In the genomic region with DNA sequence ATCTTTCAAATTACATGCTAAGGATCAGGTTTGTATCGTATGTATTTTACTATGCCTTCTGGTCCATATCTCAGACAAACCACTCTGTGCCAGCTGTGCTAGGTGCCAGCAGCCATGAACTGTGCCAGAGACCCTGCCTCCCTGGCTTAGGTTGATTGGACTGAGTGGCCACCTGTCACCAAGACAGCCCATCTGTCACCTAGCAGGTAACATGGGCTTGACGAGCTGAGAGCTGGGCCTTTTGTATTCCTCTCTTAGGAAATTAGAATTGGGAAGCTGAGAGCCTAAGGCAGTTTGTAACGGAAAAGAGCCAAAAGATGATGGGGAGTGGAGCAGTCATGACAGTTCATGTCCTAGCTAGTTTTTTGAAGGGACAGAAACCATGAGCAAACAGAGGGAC, we compare ENCODE assay signal across 1 cellular context.
TF ChIP-seq lines count a peak whose summit lies in the region.

No MANE protein-coding gene starts in this region.

TF ChIP-seq in HepG2, 621 proteins besides CTCF, POLR2A, EP300 and RAD21 (continued from another document):
- TF ChIP-seq, protein P1, sequence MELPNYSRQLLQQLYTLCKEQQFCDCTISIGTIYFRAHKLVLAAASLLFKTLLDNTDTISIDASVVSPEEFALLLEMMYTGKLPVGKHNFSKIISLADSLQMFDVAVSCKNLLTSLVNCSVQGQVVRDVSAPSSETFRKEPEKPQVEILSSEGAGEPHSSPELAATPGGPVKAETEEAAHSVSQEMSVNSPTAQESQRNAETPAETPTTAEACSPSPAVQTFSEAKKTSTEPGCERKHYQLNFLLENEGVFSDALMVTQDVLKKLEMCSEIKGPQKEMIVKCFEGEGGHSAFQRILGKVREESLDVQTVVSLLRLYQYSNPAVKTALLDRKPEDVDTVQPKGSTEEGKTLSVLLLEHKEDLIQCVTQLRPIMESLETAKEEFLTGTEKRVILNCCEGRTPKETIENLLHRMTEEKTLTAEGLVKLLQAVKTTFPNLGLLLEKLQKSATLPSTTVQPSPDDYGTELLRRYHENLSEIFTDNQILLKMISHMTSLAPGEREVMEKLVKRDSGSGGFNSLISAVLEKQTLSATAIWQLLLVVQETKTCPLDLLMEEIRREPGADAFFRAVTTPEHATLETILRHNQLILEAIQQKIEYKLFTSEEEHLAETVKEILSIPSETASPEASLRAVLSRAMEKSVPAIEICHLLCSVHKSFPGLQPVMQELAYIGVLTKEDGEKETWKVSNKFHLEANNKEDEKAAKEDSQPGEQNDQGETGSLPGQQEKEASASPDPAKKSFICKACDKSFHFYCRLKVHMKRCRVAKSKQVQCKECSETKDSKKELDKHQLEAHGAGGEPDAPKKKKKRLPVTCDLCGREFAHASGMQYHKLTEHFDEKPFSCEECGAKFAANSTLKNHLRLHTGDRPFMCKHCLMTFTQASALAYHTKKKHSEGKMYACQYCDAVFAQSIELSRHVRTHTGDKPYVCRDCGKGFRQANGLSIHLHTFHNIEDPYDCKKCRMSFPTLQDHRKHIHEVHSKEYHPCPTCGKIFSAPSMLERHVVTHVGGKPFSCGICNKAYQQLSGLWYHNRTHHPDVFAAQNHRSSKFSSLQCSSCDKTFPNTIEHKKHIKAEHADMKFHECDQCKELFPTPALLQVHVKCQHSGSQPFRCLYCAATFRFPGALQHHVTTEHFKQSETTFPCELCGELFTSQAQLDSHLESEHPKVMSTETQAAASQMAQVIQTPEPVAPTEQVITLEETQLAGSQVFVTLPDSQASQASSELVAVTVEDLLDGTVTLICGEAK (IDR thresholded peaks at IDR 0.05), result no peak
- TF ChIP-seq, protein P1 (CRISPR knock-in tag; IDR thresholded peaks at IDR 0.05), result no peak
- TF ChIP-seq JUN (CRISPR knock-in tag; IDR thresholded peaks at IDR 0.05), result no peak
- TF ChIP-seq, protein P2, sequence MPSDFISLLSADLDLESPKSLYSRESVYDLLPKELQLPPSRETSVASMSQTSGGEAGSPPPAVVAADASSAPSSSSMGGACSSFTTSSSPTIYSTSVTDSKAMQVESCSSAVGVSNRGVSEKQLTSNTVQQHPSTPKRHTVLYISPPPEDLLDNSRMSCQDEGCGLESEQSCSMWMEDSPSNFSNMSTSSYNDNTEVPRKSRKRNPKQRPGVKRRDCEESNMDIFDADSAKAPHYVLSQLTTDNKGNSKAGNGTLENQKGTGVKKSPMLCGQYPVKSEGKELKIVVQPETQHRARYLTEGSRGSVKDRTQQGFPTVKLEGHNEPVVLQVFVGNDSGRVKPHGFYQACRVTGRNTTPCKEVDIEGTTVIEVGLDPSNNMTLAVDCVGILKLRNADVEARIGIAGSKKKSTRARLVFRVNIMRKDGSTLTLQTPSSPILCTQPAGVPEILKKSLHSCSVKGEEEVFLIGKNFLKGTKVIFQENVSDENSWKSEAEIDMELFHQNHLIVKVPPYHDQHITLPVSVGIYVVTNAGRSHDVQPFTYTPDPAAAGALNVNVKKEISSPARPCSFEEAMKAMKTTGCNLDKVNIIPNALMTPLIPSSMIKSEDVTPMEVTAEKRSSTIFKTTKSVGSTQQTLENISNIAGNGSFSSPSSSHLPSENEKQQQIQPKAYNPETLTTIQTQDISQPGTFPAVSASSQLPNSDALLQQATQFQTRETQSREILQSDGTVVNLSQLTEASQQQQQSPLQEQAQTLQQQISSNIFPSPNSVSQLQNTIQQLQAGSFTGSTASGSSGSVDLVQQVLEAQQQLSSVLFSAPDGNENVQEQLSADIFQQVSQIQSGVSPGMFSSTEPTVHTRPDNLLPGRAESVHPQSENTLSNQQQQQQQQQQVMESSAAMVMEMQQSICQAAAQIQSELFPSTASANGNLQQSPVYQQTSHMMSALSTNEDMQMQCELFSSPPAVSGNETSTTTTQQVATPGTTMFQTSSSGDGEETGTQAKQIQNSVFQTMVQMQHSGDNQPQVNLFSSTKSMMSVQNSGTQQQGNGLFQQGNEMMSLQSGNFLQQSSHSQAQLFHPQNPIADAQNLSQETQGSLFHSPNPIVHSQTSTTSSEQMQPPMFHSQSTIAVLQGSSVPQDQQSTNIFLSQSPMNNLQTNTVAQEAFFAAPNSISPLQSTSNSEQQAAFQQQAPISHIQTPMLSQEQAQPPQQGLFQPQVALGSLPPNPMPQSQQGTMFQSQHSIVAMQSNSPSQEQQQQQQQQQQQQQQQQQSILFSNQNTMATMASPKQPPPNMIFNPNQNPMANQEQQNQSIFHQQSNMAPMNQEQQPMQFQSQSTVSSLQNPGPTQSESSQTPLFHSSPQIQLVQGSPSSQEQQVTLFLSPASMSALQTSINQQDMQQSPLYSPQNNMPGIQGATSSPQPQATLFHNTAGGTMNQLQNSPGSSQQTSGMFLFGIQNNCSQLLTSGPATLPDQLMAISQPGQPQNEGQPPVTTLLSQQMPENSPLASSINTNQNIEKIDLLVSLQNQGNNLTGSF (CRISPR knock-in tag; IDR thresholded peaks at IDR 0.05), result no peak
- TF ChIP-seq, protein P3, sequence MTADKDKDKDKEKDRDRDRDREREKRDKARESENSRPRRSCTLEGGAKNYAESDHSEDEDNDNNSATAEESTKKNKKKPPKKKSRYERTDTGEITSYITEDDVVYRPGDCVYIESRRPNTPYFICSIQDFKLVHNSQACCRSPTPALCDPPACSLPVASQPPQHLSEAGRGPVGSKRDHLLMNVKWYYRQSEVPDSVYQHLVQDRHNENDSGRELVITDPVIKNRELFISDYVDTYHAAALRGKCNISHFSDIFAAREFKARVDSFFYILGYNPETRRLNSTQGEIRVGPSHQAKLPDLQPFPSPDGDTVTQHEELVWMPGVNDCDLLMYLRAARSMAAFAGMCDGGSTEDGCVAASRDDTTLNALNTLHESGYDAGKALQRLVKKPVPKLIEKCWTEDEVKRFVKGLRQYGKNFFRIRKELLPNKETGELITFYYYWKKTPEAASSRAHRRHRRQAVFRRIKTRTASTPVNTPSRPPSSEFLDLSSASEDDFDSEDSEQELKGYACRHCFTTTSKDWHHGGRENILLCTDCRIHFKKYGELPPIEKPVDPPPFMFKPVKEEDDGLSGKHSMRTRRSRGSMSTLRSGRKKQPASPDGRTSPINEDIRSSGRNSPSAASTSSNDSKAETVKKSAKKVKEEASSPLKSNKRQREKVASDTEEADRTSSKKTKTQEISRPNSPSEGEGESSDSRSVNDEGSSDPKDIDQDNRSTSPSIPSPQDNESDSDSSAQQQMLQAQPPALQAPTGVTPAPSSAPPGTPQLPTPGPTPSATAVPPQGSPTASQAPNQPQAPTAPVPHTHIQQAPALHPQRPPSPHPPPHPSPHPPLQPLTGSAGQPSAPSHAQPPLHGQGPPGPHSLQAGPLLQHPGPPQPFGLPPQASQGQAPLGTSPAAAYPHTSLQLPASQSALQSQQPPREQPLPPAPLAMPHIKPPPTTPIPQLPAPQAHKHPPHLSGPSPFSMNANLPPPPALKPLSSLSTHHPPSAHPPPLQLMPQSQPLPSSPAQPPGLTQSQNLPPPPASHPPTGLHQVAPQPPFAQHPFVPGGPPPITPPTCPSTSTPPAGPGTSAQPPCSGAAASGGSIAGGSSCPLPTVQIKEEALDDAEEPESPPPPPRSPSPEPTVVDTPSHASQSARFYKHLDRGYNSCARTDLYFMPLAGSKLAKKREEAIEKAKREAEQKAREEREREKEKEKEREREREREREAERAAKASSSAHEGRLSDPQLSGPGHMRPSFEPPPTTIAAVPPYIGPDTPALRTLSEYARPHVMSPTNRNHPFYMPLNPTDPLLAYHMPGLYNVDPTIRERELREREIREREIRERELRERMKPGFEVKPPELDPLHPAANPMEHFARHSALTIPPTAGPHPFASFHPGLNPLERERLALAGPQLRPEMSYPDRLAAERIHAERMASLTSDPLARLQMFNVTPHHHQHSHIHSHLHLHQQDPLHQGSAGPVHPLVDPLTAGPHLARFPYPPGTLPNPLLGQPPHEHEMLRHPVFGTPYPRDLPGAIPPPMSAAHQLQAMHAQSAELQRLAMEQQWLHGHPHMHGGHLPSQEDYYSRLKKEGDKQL (CRISPR knock-in tag; IDR thresholded peaks at IDR 0.05; ENCODE audit: low read depth), result no peak
- TF ChIP-seq HMG20A (CRISPR knock-in tag; IDR thresholded peaks at IDR 0.05; ENCODE audit: borderline replicate concordance), result no peak
- no peak for TF ChIP-seq RXRA (CRISPR knock-in tag; IDR thresholded peaks at IDR 0.05)
- no peak for TF ChIP-seq HIVEP1 (CRISPR knock-in tag; IDR thresholded peaks at IDR 0.05)
- TF ChIP-seq RFX5 (IDR thresholded peaks at IDR 0.05; ENCODE audit: low read depth, low read length), result no peak
- TF ChIP-seq ZSCAN22 (CRISPR knock-in tag; IDR thresholded peaks at IDR 0.05), result no peak
TF ChIP-seq in HepG2: peak in this region for 0.
